In genomic region chr5:139393497-139394122, GRCh38 we compare ENCODE assay signal across 7 cellular contexts. TPM values are rescaled to one million over a fixed set of nuclear protein-coding genes. Genes with fewer than 3 reads are reported as not detected.
DNase-seq lines count a peak whose midpoint lies in the region; FAIRE-seq lines count a peak whose summit lies in the region.
"Had no signal": no experiment of that assay in that cellular context is flagged by ENCODE, and none has a peak within 500 bp of the region (broad histone marks: within the 10 kb centered on the region; RNA-seq: fewer than 3 reads in every experiment).

No MANE protein-coding gene starts in this region.

- H3K27me3 ChIP-seq in endocrine pancreas (ENCODE audit: control insufficient read depth, insufficient read depth, low read length) (no peaks in the 10 kb centered on the region), small intestine (ENCODE audit: control insufficient read depth in 2 of 2, insufficient read depth in 2 of 2, low read length in 2 of 2) (no peaks in the 10 kb centered on the region)

- peak overlapping the region; percentile 73 for H3K9ac ChIP-seq in endocrine pancreas (ENCODE audit: control insufficient read depth, insufficient read depth, low read length)

- H3K4me3 ChIP-seq in endocrine pancreas (ENCODE audit: control insufficient read depth, insufficient read depth, low read length): peak overlapping the region; percentile 44
- H3K4me3 ChIP-seq in small intestine (ENCODE audit: low read depth in 1 of 2, low read length in 2 of 2): peak overlapping the region; percentile 50 to 64

- 6 to 8% (median 7%) methylated on average over 49 of the region's 49 CpGs for WGBS in small intestine, 3 donors

- no peak for FAIRE-seq in small intestine (lab: Jason Lieb, UNC)
- FAIRE-seq: A204.1 had no signal

- H3K36me3 ChIP-seq in endocrine pancreas (ENCODE audit: control insufficient read depth, insufficient read depth, low read length) (no peaks in the 10 kb centered on the region), small intestine (ENCODE audit: control insufficient read depth in 2 of 2, insufficient read depth in 2 of 2, low read length in 2 of 2) (no peaks in the 10 kb centered on the region)

- DNase-seq in NCI-H748 (lab: John Stamatoyannopoulos, UW; ENCODE audit: unreplicated experiment) (peak; percentile 57), NCI-H748 treated with DMSO at 0.1 percent for 48 hours (lab: John Stamatoyannopoulos, UW) (no peak), small intestine (peak; percentile 23), NCI-H128 (lab: John Stamatoyannopoulos, UW; ENCODE audit: unreplicated experiment) (no peak), HK-2 (ENCODE audit: unreplicated experiment) (no peak)

- H3K9me3 ChIP-seq in endocrine pancreas (ENCODE audit: control insufficient read depth, low read length) (no peaks in the 10 kb centered on the region), small intestine (ENCODE audit: control insufficient read depth, low read depth) (no peaks in the 10 kb centered on the region)

- H3K4me1 ChIP-seq in endocrine pancreas (ENCODE audit: control insufficient read depth, insufficient read depth, low read length) (no peaks in the 10 kb centered on the region), small intestine (ENCODE audit: control insufficient read depth in 2 of 2, insufficient read depth in 1 of 2, low read depth in 1 of 2, low read length in 1 of 2) (peaks cover 0 to 3% of the 10 kb centered on the region in 2 donors)

- H3K27ac ChIP-seq in small intestine (ENCODE audit: low read depth in 1 of 2, low read length in 1 of 2): no peak overlapping the region

RNA-seq across cellular contexts. Expression of gene PROB1, which starts 1.3 kb away (rescaled TPM):
- 1 to 10 TPM in 1 of 3 donors, under 1 TPM in 2; 0.45 to 1.0 (median 0.54) TPM for polyA plus RNA-seq in small intestine

RNA-seq across cellular contexts. Expression of gene MZB1, which starts 3.9 kb away (rescaled TPM):
- polyA plus RNA-seq in small intestine: 10 to 100 TPM in 2 of 3 donors, 1 to 10 TPM in 1; 2.7 to 58.9 (median 13.9) TPM

RNA-seq across cellular contexts. Expression of gene SPATA24, which starts 10.3 kb away (rescaled TPM):
- 10 to 100 TPM in 2 of 3 donors, 1 to 10 TPM in 1; 7.2 to 15.1 (median 14.1) TPM for polyA plus RNA-seq in small intestine

RNA-seq across cellular contexts. Expression of gene SLC23A1, which starts 10.5 kb away (rescaled TPM):
- 10 to 100 TPM in 2 of 3 donors, 1 to 10 TPM in 1; 7.1 to 13.0 (median 11.9) TPM for polyA plus RNA-seq in small intestine

RNA-seq across cellular contexts. Expression of gene DNAJC18, which starts 45.7 kb away (rescaled TPM):
- polyA plus RNA-seq in small intestine: 1 to 10 TPM in 2 of 3 donors, under 1 TPM in 1; 0.67 to 3.8 (median 2.7) TPM

Comparison
In these comparisons a context has a peak if more than half of its experiments do, and no peak if none do; other contexts are left out.
1. DNase-seq: peak in NCI-H748 (single experiment) and small intestine (single experiment); none in NCI-H748 treated with DMSO at 0.1 percent for 48 hours (single experiment), NCI-H128 (single experiment) and HK-2 (single experiment).